In the genomic region with DNA sequence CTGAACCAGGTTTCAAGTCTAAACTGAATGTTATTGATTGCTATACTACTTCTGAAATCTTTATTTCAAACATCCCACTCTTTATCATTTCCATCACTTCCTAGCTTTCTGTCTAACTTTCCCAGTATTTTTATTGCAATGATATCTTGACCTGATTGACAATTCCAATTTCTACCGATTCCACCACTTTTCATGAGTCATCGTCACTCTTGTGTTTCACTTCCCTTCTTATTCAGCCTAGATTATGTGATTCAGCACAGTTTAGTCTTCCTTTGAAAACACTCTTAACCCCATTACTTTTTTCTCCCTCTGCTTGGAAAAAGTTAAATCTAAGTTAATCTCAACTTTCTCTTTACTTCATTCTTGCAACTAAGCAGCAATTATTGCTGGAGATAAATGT, we compare ENCODE assay signal across 17 cellular contexts.
DNase-seq lines count a peak whose midpoint lies in the region; ATAC-seq and TF ChIP-seq lines count a peak whose summit lies in the region.
"Had no signal": no experiment of that assay in that cellular context is flagged by ENCODE, and none has a peak within 500 bp of the region (broad histone marks: within the 10 kb centered on the region; RNA-seq: fewer than 3 reads in every experiment).

No MANE protein-coding gene starts in this region.

- peaks cover 6% of the 10 kb centered on the region for H3K27me3 Mint-ChIP-seq in activated T-helper 17 cell treated with anti-CD3 and anti-CD28 coated beads, Interleukin-2, amount 50 U/mL, for 72 hours

- H3K4me1 ChIP-seq in mesenchymal stem cell (ENCODE audit: control insufficient read depth, insufficient read depth, low read depth, low read length) (no peaks in the 10 kb centered on the region), PC-9 (replicated peaks; ENCODE audit: insufficient read depth) (0 out of 2 replicates have a peak, but pooled peaks cover 7% of the 10 kb centered on the region)
- H3K4me1 ChIP-seq: right atrium auricular region had no signal

- DNase-seq in M059J (ENCODE audit: low read depth) = peak; percentile 74
- DNase-seq in mesenchymal stem cell = peak; percentile 57
- no peak for DNase-seq in PC-9
- DNase-seq in epidermal melanocyte (ENCODE audit: insufficient read length, low spot score) = no peak
- DNase-seq: activated naive CD8-positive, alpha-beta T cell treated with anti-CD3 and anti-CD28 coated beads, Interleukin-2, amount 10 ng/mL, durations not matched to agents 7 days and 5 days; erythroblast; MM.1S; NCI-H2171; NK-92 treated with Interleukin-12 subunit alpha and Interleukin-12 subunit beta, amount 100 ng/mL, for 24 hours; stimulated activated naive CD8-positive, alpha-beta T cell treated with anti-CD3 and anti-CD28 coated beads, Interleukin-15, Interleukin-2, amounts not matched to agents 100 U/mL and 50 U/mL, for 24 hours had no signal

- H4K20me1 ChIP-seq in PC-9 (ENCODE audit: insufficient read depth) = no peaks in the 10 kb centered on the region

- H3K4me3 ChIP-seq in mesenchymal stem cell (ENCODE audit: insufficient read depth in 1 of 2, low read depth in 1 of 2, low read length in 2 of 2) = peak overlapping the region in 1 of 2 experiments; percentile 8
- no peak overlapping the region for H3K4me3 ChIP-seq in PC-9
- H3K4me3 ChIP-seq: HAP-1, right atrium auricular region had no signal

- no peak overlapping the region for H2BK5ac ChIP-seq in mesenchymal stem cell (ENCODE audit: low read depth, low read length, poor library complexity, severe bottlenecking)

- H3K36me3 Mint-ChIP-seq in activated T-helper 17 cell treated with anti-CD3 and anti-CD28 coated beads, Interleukin-2, amount 50 U/mL, for 72 hours (ENCODE audit: low read depth) = no peaks in the 10 kb centered on the region
- H3K36me3 Mint-ChIP-seq: activated naive CD8-positive, alpha-beta T cell treated with anti-CD3 and anti-CD28 coated beads, Interleukin-2, amount 10 ng/mL, durations not matched to agents 7 days and 5 days; CD14-positive monocyte had no signal

- CTCF ChIA-PET in PC-9 (lab: Charles Lee) = no interaction called here

- POLR2A ChIA-PET in PC-9 (lab: Charles Lee; ENCODE audit: unreplicated experiment) = no interaction called here

- peaks cover 0 to 27% of the 10 kb centered on the region in 2 experiments for H3K36me3 ChIP-seq in mesenchymal stem cell (ENCODE audit: control insufficient read depth in 1 of 2, insufficient read depth in 2 of 2, low read depth in 1 of 2, low read length in 2 of 2)
- no peaks in the 10 kb centered on the region for H3K36me3 ChIP-seq in PC-9 (ENCODE audit: low read depth)
- H3K36me3 ChIP-seq: HAP-1, right atrium auricular region had no signal

- H3K18ac ChIP-seq in mesenchymal stem cell (ENCODE audit: low read depth in 1 of 2, low read length in 2 of 2) = no peak overlapping the region

- H2AFZ ChIP-seq in mesenchymal stem cell (ENCODE audit: low read depth, low read length) (no peak overlapping the region), PC-9 (no peak overlapping the region)

- no peak overlapping the region for H3K23ac ChIP-seq in mesenchymal stem cell (ENCODE audit: low read length in 2 of 2)

- peak overlapping the region; percentile 62 for H3K9ac ChIP-seq in mesenchymal stem cell (ENCODE audit: low read length)

- H3K9me2 ChIP-seq in PC-9 (ENCODE audit: insufficient read depth) = no peaks in the 10 kb centered on the region

- no peak overlapping the region for H4K91ac ChIP-seq in mesenchymal stem cell (ENCODE audit: low read length)

- intact Hi-C loops in PC-9 (cut with micrococcal nuclease; ENCODE audit: unreplicated experiment) = no loop called here

- no peak overlapping the region for H3K4ac ChIP-seq in mesenchymal stem cell (ENCODE audit: low read depth in 1 of 2, low read length in 2 of 2)

- H3K27me3 ChIP-seq in mesenchymal stem cell (ENCODE audit: control insufficient read depth in 1 of 2, insufficient read depth in 1 of 2, low read length in 2 of 2) (no peaks in the 10 kb centered on the region), PC-9 (ENCODE audit: insufficient read depth, low read depth) (no peaks in the 10 kb centered on the region)
- H3K27me3 ChIP-seq: right atrium auricular region had no signal

- no peak overlapping the region for H2AK5ac ChIP-seq in mesenchymal stem cell (ENCODE audit: low read length, severe bottlenecking)

- no peak for TF ChIP-seq CTCF in PC-9 (conservative IDR thresholded peaks at IDR 0.05)

- no peak overlapping the region for H4K8ac ChIP-seq in mesenchymal stem cell (ENCODE audit: low read length)

- H3K79me1 ChIP-seq in mesenchymal stem cell (replicated peaks; ENCODE audit: low read length, poor library complexity, severe bottlenecking) = no peaks in the 10 kb centered on the region

- H3K9me3 ChIP-seq in mesenchymal stem cell (ENCODE audit: control insufficient read depth, low read length) = no peaks in the 10 kb centered on the region
- no peaks in the 10 kb centered on the region for H3K9me3 ChIP-seq in PC-9 (ENCODE audit: insufficient read depth, low read depth)
- H3K9me3 ChIP-seq: HAP-1, right atrium auricular region had no signal

- no peak overlapping the region for H2BK15ac ChIP-seq in mesenchymal stem cell (ENCODE audit: low read depth, poor library complexity, severe bottlenecking)

- no peak overlapping the region for H3K14ac ChIP-seq in mesenchymal stem cell (ENCODE audit: low read length in 2 of 2)

- no peak overlapping the region for H3K27ac Mint-ChIP-seq in activated T-helper 17 cell treated with anti-CD3 and anti-CD28 coated beads, Interleukin-2, amount 50 U/mL, for 72 hours
- H3K27ac Mint-ChIP-seq: activated naive CD8-positive, alpha-beta T cell treated with anti-CD3 and anti-CD28 coated beads, Interleukin-2, amount 10 ng/mL, durations not matched to agents 7 days and 5 days had no signal

- no peak overlapping the region for H2BK12ac ChIP-seq in mesenchymal stem cell (ENCODE audit: low read length in 2 of 2)

- ATAC-seq in GM18858 (IDR thresholded peaks at IDR 0.05; ENCODE audit: unreplicated experiment) (peak; percentile 62), GM19023 (IDR thresholded peaks at IDR 0.05; ENCODE audit: unreplicated experiment) (no peak), HG03095 (IDR thresholded peaks at IDR 0.05; ENCODE audit: unreplicated experiment) (no peak)
- ATAC-seq in activated T-helper 17 cell treated with anti-CD3 and anti-CD28 coated beads, Interleukin-2, amount 50 U/mL, for 72 hours (replicated peaks) = peak; percentile 60
- ATAC-seq: stimulated activated naive CD8-positive, alpha-beta T cell treated with anti-CD3 and anti-CD28 coated beads, Interleukin-15, Interleukin-2, amounts not matched to agents 100 U/mL and 50 U/mL, for 24 hours had no signal

- WGBS in mesenchymal stem cell = 18% methylated on average over 2 of the region's 2 CpGs

- H3K4me3 Mint-ChIP-seq in activated T-helper 17 cell treated with anti-CD3 and anti-CD28 coated beads, Interleukin-2, amount 50 U/mL, for 72 hours = no peak overlapping the region
- H3K4me3 Mint-ChIP-seq: activated naive CD8-positive, alpha-beta T cell treated with anti-CD3 and anti-CD28 coated beads, Interleukin-2, amount 10 ng/mL, durations not matched to agents 7 days and 5 days had no signal

- no peaks in the 10 kb centered on the region for H3K9me3 Mint-ChIP-seq in activated T-helper 17 cell treated with anti-CD3 and anti-CD28 coated beads, Interleukin-2, amount 50 U/mL, for 72 hours
- H3K9me3 Mint-ChIP-seq: activated naive CD8-positive, alpha-beta T cell treated with anti-CD3 and anti-CD28 coated beads, Interleukin-2, amount 10 ng/mL, durations not matched to agents 7 days and 5 days had no signal

- no peaks in the 10 kb centered on the region for H3K79me2 ChIP-seq in PC-9 (ENCODE audit: low read depth)

- H3K4me2 ChIP-seq in mesenchymal stem cell (ENCODE audit: low read length, poor library complexity, severe bottlenecking) (no peak overlapping the region), PC-9 (no peak overlapping the region)

- H2BK120ac ChIP-seq in mesenchymal stem cell (ENCODE audit: low read depth, low read length) = no peak overlapping the region

- H3K4me1 Mint-ChIP-seq in activated T-helper 17 cell treated with anti-CD3 and anti-CD28 coated beads, Interleukin-2, amount 50 U/mL, for 72 hours = peaks cover 5% of the 10 kb centered on the region
- H3K4me1 Mint-ChIP-seq: activated naive CD8-positive, alpha-beta T cell treated with anti-CD3 and anti-CD28 coated beads, Interleukin-2, amount 10 ng/mL, durations not matched to agents 7 days and 5 days had no signal

- no peaks in the 10 kb centered on the region for H3F3A ChIP-seq in PC-9 (ENCODE audit: insufficient read depth, low read depth)

- no TSS peak for BruUV-seq in PC-9 (replicated peaks; lab: Mats Ljungman, UMichigan)

- no peak overlapping the region for H3K27ac ChIP-seq in mesenchymal stem cell (ENCODE audit: low read length, poor library complexity, severe bottlenecking)
- H3K27ac ChIP-seq in PC-9 = no peak overlapping the region
- H3K27ac ChIP-seq: right atrium auricular region had no signal

Comparison
In these comparisons a context has a peak if more than half of its experiments do, and no peak if none do; other contexts are left out.
1. ATAC-seq: peak in GM18858 (single experiment) and activated T-helper 17 cell treated with anti-CD3 and anti-CD28 coated beads, Interleukin-2, amount 50 U/mL, for 72 hours (single experiment); none in GM19023 (single experiment) and HG03095 (single experiment).
2. DNase-seq: peak in M059J (single experiment) and mesenchymal stem cell (single experiment); none in PC-9 (0 of 2) and epidermal melanocyte (single experiment).